ENCODE assay signal across 10 cellular contexts in genomic region chr11:6771926-6772898, GRCh38. TPM values are rescaled to one million over a fixed set of nuclear protein-coding genes. Genes with fewer than 3 reads are reported as not detected.
DNase-seq lines count a peak whose midpoint lies in the region; ATAC-seq and TF ChIP-seq lines count a peak whose summit lies in the region.
"Had no signal": no experiment of that assay in that cellular context is flagged by ENCODE, and none has a peak within 500 bp of the region (broad histone marks: within the 10 kb centered on the region; RNA-seq: fewer than 3 reads in every experiment).

OR2AG2 (minus strand) TSS chr11:6771976; CDS start chr11:6768957, 3,019 bp downstream.

- DNase-seq in stimulated activated naive CD8-positive, alpha-beta T cell treated with anti-CD3 and anti-CD28 coated beads, Interleukin-15, Interleukin-2, amounts not matched to agents 100 U/mL and 50 U/mL, for 24 hours = no peak
- DNase-seq in OCI-M1 (lab: John Stamatoyannopoulos, UW) (peak; percentile 94), osteoblast (ENCODE audit: insufficient read length, low spot score, missing footprints) (no peak), progenitor cell of endocrine pancreas (ENCODE audit: low spot score, unreplicated experiment) (no peak), mucosa of gallbladder (ENCODE audit: low spot score) (no peak), NCI-H2171 (lab: John Stamatoyannopoulos, UW) (no peak)

- TF ChIP-seq CTCF in osteoblast (IDR thresholded peaks at IDR 0.05; ENCODE audit: extremely low read depth, low read depth, low read length) (no peak), progenitor cell of endocrine pancreas (IDR thresholded peaks at IDR 0.05; ENCODE audit: unreplicated experiment) (no peak)

- no peak within 1 kb of the TSS for H3K4me3 ChIP-seq in osteoblast (ENCODE audit: insufficient read depth, low read length)

- no peak within 1 kb of the TSS for H3K4me2 ChIP-seq in osteoblast (ENCODE audit: insufficient read depth, low read length)

- H3K36me3 Mint-ChIP-seq in stimulated activated naive CD8-positive, alpha-beta T cell treated with anti-CD3 and anti-CD28 coated beads, Interleukin-15, Interleukin-2, amounts not matched to agents 100 ng/mL and 50 ng/mL, for 24 hours (ENCODE audit: low read depth) = no peaks in the 10 kb centered on the region
- H3K36me3 Mint-ChIP-seq in progenitor cell of endocrine pancreas (ENCODE audit: insufficient read depth) = no peaks in the 10 kb centered on the region
- H3K36me3 Mint-ChIP-seq: activated naive CD4-positive, alpha-beta T cell treated with anti-CD3 and anti-CD28 coated beads, Interleukin-2, amount 50 U/mL, for 72 hours had no signal

- no peak for ATAC-seq in stimulated activated naive CD8-positive, alpha-beta T cell treated with anti-CD3 and anti-CD28 coated beads, Interleukin-15, Interleukin-2, amounts not matched to agents 100 U/mL and 50 U/mL, for 24 hours
- ATAC-seq in HG03025 (IDR thresholded peaks at IDR 0.05; ENCODE audit: low FRiP score, unreplicated experiment) = peak; percentile 97
- ATAC-seq: activated naive CD4-positive, alpha-beta T cell treated with anti-CD3 and anti-CD28 coated beads, Interleukin-2, amount 50 U/mL, for 72 hours had no signal

- no peak within 1 kb of the TSS for H3K27ac ChIP-seq in osteoblast (ENCODE audit: low read depth, low read length)

- H2AFZ ChIP-seq in osteoblast (ENCODE audit: low read length) = no peak within 1 kb of the TSS

- H3K9me3 Mint-ChIP-seq in stimulated activated naive CD8-positive, alpha-beta T cell treated with anti-CD3 and anti-CD28 coated beads, Interleukin-15, Interleukin-2, amounts not matched to agents 100 ng/mL and 50 ng/mL, for 24 hours = no peaks in the 10 kb centered on the region
- no peaks in the 10 kb centered on the region for H3K9me3 Mint-ChIP-seq in progenitor cell of endocrine pancreas (ENCODE audit: low read depth)
- H3K9me3 Mint-ChIP-seq: activated naive CD4-positive, alpha-beta T cell treated with anti-CD3 and anti-CD28 coated beads, Interleukin-2, amount 50 U/mL, for 72 hours; neural crest cell had no signal

- no peaks in the 10 kb centered on the region for H3K4me1 ChIP-seq in osteoblast (ENCODE audit: insufficient read depth, low read length)

- H3K27me3 Mint-ChIP-seq in stimulated activated naive CD8-positive, alpha-beta T cell treated with anti-CD3 and anti-CD28 coated beads, Interleukin-15, Interleukin-2, amounts not matched to agents 100 ng/mL and 50 ng/mL, for 24 hours = no peaks in the 10 kb centered on the region
- H3K27me3 Mint-ChIP-seq in progenitor cell of endocrine pancreas = no peaks in the 10 kb centered on the region

- H4K20me1 ChIP-seq in osteoblast (ENCODE audit: insufficient read depth, low read length) = no peaks in the 10 kb centered on the region

- H3K9me3 ChIP-seq in osteoblast (ENCODE audit: low read depth, low read length) = no peaks in the 10 kb centered on the region

- no peaks in the 10 kb centered on the region for H3K36me3 ChIP-seq in osteoblast (ENCODE audit: insufficient read depth, low read length)

- peaks cover 5% of the 10 kb centered on the region for H3K4me1 Mint-ChIP-seq in stimulated activated naive CD8-positive, alpha-beta T cell treated with anti-CD3 and anti-CD28 coated beads, Interleukin-15, Interleukin-2, amounts not matched to agents 100 ng/mL and 50 ng/mL, for 24 hours (ENCODE audit: low read depth)
- no peaks in the 10 kb centered on the region for H3K4me1 Mint-ChIP-seq in progenitor cell of endocrine pancreas (ENCODE audit: low read depth)
- H3K4me1 Mint-ChIP-seq: neural crest cell had no signal

- peak within 1 kb of the TSS; percentile 5 for H3K27ac Mint-ChIP-seq in stimulated activated naive CD8-positive, alpha-beta T cell treated with anti-CD3 and anti-CD28 coated beads, Interleukin-15, Interleukin-2, amounts not matched to agents 100 ng/mL and 50 ng/mL, for 24 hours
- no peak within 1 kb of the TSS for H3K27ac Mint-ChIP-seq in progenitor cell of endocrine pancreas
- H3K27ac Mint-ChIP-seq: activated naive CD4-positive, alpha-beta T cell treated with anti-CD3 and anti-CD28 coated beads, Interleukin-2, amount 50 U/mL, for 72 hours had no signal

- no peaks in the 10 kb centered on the region for H3K79me2 ChIP-seq in osteoblast (ENCODE audit: insufficient read depth, low read length)

- H3K27me3 ChIP-seq in osteoblast (ENCODE audit: insufficient read depth, low read length) = no peaks in the 10 kb centered on the region

- H3K4me3 Mint-ChIP-seq in stimulated activated naive CD8-positive, alpha-beta T cell treated with anti-CD3 and anti-CD28 coated beads, Interleukin-15, Interleukin-2, amounts not matched to agents 100 ng/mL and 50 ng/mL, for 24 hours = no peak within 1 kb of the TSS
- no peak within 1 kb of the TSS for H3K4me3 Mint-ChIP-seq in progenitor cell of endocrine pancreas (ENCODE audit: low read depth)
- H3K4me3 Mint-ChIP-seq: neural crest cell had no signal

RNA-seq across cellular contexts. Expression of gene OR2AG2, which starts in this region (rescaled TPM):
- total RNA-seq in osteoblast = 0.29 and 0.36 TPM in 2 replicates
- 0.48 and 1.0 TPM in 2 replicates for total RNA-seq in progenitor cell of endocrine pancreas
- not detected for total RNA-seq in mucosa of gallbladder
- total RNA-seq: activated naive CD4-positive, alpha-beta T cell treated with anti-CD3 and anti-CD28 coated beads, Interleukin-2, amount 50 U/mL, for 72 hours had no signal
